Comparison of ENCODE assay signal across 8 cellular contexts in the genomic region with DNA sequence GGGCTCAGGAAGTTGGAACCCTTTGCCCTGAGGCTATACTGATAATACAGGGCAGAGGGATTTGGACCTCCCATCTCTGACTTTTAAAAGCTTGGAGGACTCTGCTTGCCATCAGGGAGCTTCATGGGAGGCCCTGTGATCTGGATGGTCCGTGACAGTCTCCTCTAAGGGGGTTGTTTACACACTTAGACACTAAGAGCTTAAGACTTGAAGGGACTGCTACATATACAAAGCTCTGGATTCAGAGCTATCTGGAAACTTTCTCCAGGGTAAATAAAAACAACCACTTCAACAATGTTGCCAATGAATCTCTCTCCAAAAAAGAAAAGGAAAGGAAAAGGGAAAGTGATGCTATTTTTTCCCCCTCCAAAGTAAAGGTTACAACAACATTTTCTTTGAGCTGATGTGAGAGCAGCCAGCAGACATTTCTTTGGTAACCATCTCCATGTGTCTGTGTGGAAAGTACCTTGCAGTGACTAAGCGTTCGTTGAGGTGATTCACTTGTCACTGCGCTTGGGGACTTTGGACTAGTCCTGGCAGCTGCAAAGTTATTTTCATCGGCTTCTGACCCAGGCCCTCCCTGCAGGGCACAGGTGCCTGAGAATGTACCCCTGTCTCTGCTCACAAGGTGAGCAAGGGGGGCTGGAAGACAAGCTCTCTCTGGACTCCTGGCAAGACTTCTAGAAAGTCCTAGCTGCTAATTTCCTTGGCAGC.
DNase-seq lines count a peak whose midpoint lies in the region; ATAC-seq and TF ChIP-seq lines count a peak whose summit lies in the region.

No MANE protein-coding gene starts in this region.

- CTCF ChIA-PET in activated CD4-positive, alpha-beta memory T cell treated with anti-CD3 and anti-CD28 coated beads, Interleukin-2, amount 10 ng/mL, durations not matched to agents 7 days and 5 days (lab: Charles Lee): no interaction called here

- peak overlapping the region in 1 of 2 donors; percentile 11 for H3K9ac ChIP-seq in stomach smooth muscle (ENCODE audit: low read length in 2 of 2)

- H3K36me3 ChIP-seq in GM06990 (ENCODE audit: control insufficient read depth, insufficient read depth, low read length): no peaks in the 10 kb centered on the region
- H3K36me3 ChIP-seq in stomach smooth muscle (ENCODE audit: control insufficient read depth in 2 of 2, insufficient read depth in 2 of 2, low read length in 2 of 2): no peaks in the 10 kb centered on the region

- peaks cover 3% of the 10 kb centered on the region for H3K9me3 Mint-ChIP-seq in activated CD4-positive, alpha-beta memory T cell treated with anti-CD3 and anti-CD28 coated beads, Interleukin-2, amount 10 ng/mL, durations not matched to agents 7 days and 5 days

- peaks cover 31% of the 10 kb centered on the region for H3K4me1 ChIP-seq in stomach smooth muscle (ENCODE audit: control insufficient read depth, insufficient read depth, low read length)

- intact Hi-C loops in head of caudate nucleus (cut with DNase I): loop anchor here (5.0 kb wide), 1 partner anchor 114 kb away; no protein-coding TSS in a partner anchor

- H3K9me3 ChIP-seq in stomach smooth muscle (ENCODE audit: control insufficient read depth in 2 of 2, low read length in 2 of 2): no peaks in the 10 kb centered on the region

- no peaks in the 10 kb centered on the region for H3K27me3 ChIP-seq in GM06990 (replicated peaks; ENCODE audit: control insufficient read depth, insufficient read depth, low read length)
- no peaks in the 10 kb centered on the region for H3K27me3 ChIP-seq in stomach smooth muscle (ENCODE audit: control insufficient read depth in 1 of 2, insufficient read depth in 2 of 2, low read length in 2 of 2)

- H3K4me1 Mint-ChIP-seq in activated CD4-positive, alpha-beta memory T cell treated with anti-CD3 and anti-CD28 coated beads, Interleukin-2, amount 10 ng/mL, durations not matched to agents 7 days and 5 days: no peaks in the 10 kb centered on the region

- no peak for TF ChIP-seq CTCF in GM06990 (IDR thresholded peaks at IDR 0.05; ENCODE audit: insufficient read depth, low read length, poor library complexity, severe bottlenecking)

- no peak overlapping the region for H3K27ac Mint-ChIP-seq in activated CD4-positive, alpha-beta memory T cell treated with anti-CD3 and anti-CD28 coated beads, Interleukin-2, amount 10 ng/mL, durations not matched to agents 7 days and 5 days

- POLR2A ChIA-PET in activated CD4-positive, alpha-beta memory T cell treated with anti-CD3 and anti-CD28 coated beads, Interleukin-2, amount 10 ng/mL, durations not matched to agents 7 days and 5 days (lab: Charles Lee): no interaction called here

- H3K4me3 ChIP-seq in GM06990 (replicated peaks; ENCODE audit: low read depth, low read length) (no peak overlapping the region), stomach smooth muscle (ENCODE audit: low read length in 2 of 2) (no peak overlapping the region)

- peak; percentile 73 for ATAC-seq in GM21825 (IDR thresholded peaks at IDR 0.05; ENCODE audit: unreplicated experiment)

- no peaks in the 10 kb centered on the region for H3K27me3 Mint-ChIP-seq in activated CD4-positive, alpha-beta memory T cell treated with anti-CD3 and anti-CD28 coated beads, Interleukin-2, amount 10 ng/mL, durations not matched to agents 7 days and 5 days

- peak overlapping the region; percentile 63 for H3K27ac ChIP-seq in stomach smooth muscle (ENCODE audit: low read length)

- DNase-seq in GM06990 (ENCODE audit: extremely low read depth, insufficient read length): peak; percentile 22
- peak; percentile 47 for DNase-seq in NOMO-1 treated with dmso at 0.1 percent for 144 hours (lab: John Stamatoyannopoulos, UW; ENCODE audit: unreplicated experiment)
- peak; percentile 67 for DNase-seq in fibroblast of the conjunctiva (ENCODE audit: low read depth)
- no peak for DNase-seq in activated CD4-positive, alpha-beta memory T cell treated with anti-CD3 and anti-CD28 coated beads, Interleukin-2, amount 10 ng/mL, durations not matched to agents 7 days and 5 days
- no peak for DNase-seq in putamen (ENCODE audit: low spot score)
- DNase-seq in head of caudate nucleus: no peak

- H3K36me3 Mint-ChIP-seq in activated CD4-positive, alpha-beta memory T cell treated with anti-CD3 and anti-CD28 coated beads, Interleukin-2, amount 10 ng/mL, durations not matched to agents 7 days and 5 days (ENCODE audit: low read depth): no peaks in the 10 kb centered on the region

- H3K4me3 Mint-ChIP-seq in activated CD4-positive, alpha-beta memory T cell treated with anti-CD3 and anti-CD28 coated beads, Interleukin-2, amount 10 ng/mL, durations not matched to agents 7 days and 5 days: no peak overlapping the region

Comparison
In these comparisons a context has a peak if more than half of its experiments do, and no peak if none do; other contexts are left out.
1. DNase-seq: peak in GM06990 (single experiment), NOMO-1 treated with dmso at 0.1 percent for 144 hours (single experiment) and fibroblast of the conjunctiva (single experiment); none in activated CD4-positive, alpha-beta memory T cell treated with anti-CD3 and anti-CD28 coated beads, Interleukin-2, amount 10 ng/mL, durations not matched to agents 7 days and 5 days (single experiment), putamen (single experiment) and head of caudate nucleus (0 of 42).